11 cellular contexts compared by ENCODE assay signal in genomic region chr2:231716641-231717280, GRCh38. TPM values are rescaled to one million over a fixed set of nuclear protein-coding genes. Genes with fewer than 3 reads are reported as not detected.
A peak's percentile ranks its signal among the peaks of the same experiment; 100 is the strongest.
DNase-seq lines count a peak whose midpoint lies in the region; ATAC-seq and TF ChIP-seq lines count a peak whose summit lies in the region.
"Had no signal": no experiment of that assay in that cellular context is flagged by ENCODE, and none has a peak within 500 bp of the region (broad histone marks: within the 10 kb centered on the region; RNA-seq: fewer than 3 reads in every experiment).

No MANE protein-coding gene starts in this region.

- POLR2A ChIA-PET in AG04450 (lab: Yijun Ruan, JAX) = interaction anchor here (0.5 to 1.3 kb wide), 3 partner anchors 8 to 64 kb away, joined by 3 to 9 read pairs (median 7); partner anchors contain the start of genes PDE6D and PTMA
- POLR2A ChIA-PET in CD8-positive, alpha-beta T cell (lab: Charles Lee) = interaction anchor here (1.3 to 4.6 kb wide), 3 partner anchors 10 to 103 kb away, joined by 4 to 26 read pairs (median 8); no protein-coding TSS in a partner anchor

- H3K27ac Mint-ChIP-seq in CD8-positive, alpha-beta T cell = no peak overlapping the region

- H3K36me3 ChIP-seq in adipocyte (ENCODE audit: control insufficient read depth, insufficient read depth, low read length, severe bottlenecking) = peaks cover 12% of the 10 kb centered on the region
- peaks cover 13% of the 10 kb centered on the region for H3K36me3 ChIP-seq in CD8-positive, alpha-beta T cell (ENCODE audit: insufficient read depth, low read length)

- H3K27me3 Mint-ChIP-seq in CD8-positive, alpha-beta T cell (ENCODE audit: low read depth) = no peaks in the 10 kb centered on the region

- peak overlapping the region; percentile 62 for H3K27ac ChIP-seq in AG04450 (ENCODE audit: low read depth, low read length)
- no peak overlapping the region for H3K27ac ChIP-seq in CD8-positive, alpha-beta T cell (ENCODE audit: low read depth, low read length)

- DNase-seq in AG04450 (ENCODE audit: low read depth, low spot score) (no peak), GM12865 (ENCODE audit: low read depth) (peak; percentile 12), adipocyte (ENCODE audit: low read depth) (peak; percentile 47), kidney tubule cell (ENCODE audit: low spot score) (peak; percentile 46), NCI-H82 (lab: John Stamatoyannopoulos, UW) (no peak), NCI-H1105 (lab: John Stamatoyannopoulos, UW) (no peak)
- DNase-seq in CD8-positive, alpha-beta T cell = no peak
- DNase-seq: activated CD4-positive, alpha-beta T cell treated with anti-CD3 and anti-CD28 coated beads for 1 hour; RPMI8226; stomach had no signal

- peaks cover 30% of the 10 kb centered on the region for H3K4me1 Mint-ChIP-seq in CD8-positive, alpha-beta T cell (ENCODE audit: low read depth)

- CTCF ChIA-PET in AG04450 (lab: Charles Lee) = interaction anchor here (0.6 to 8.9 kb wide), 10 partner anchors 8 to 115 kb away, joined by 3 to 227 read pairs (median 5); no protein-coding TSS in a partner anchor
- CTCF ChIA-PET in CD8-positive, alpha-beta T cell (lab: Charles Lee) = interaction anchor here (0.5 to 12.1 kb wide), 8 partner anchors 8 to 117 kb away, joined by 3 to 783 read pairs (median 30); no protein-coding TSS in a partner anchor

- H3K4me3 ChIP-seq in AG04450 (ENCODE audit: low read depth, low read length) = no peak overlapping the region
- no peak overlapping the region for H3K4me3 ChIP-seq in GM12865 (ENCODE audit: low read depth, low read length)
- H3K4me3 ChIP-seq in adipocyte (ENCODE audit: low read length) = no peak overlapping the region
- no peak overlapping the region for H3K4me3 ChIP-seq in CD8-positive, alpha-beta T cell (ENCODE audit: low read depth, low read length)
- H3K4me3 ChIP-seq: stomach had no signal

- no peak for ATAC-seq in GM19035 (IDR thresholded peaks at IDR 0.05; ENCODE audit: unreplicated experiment)
- no peak for ATAC-seq in CD8-positive, alpha-beta T cell

- H3K27me3 ChIP-seq in AG04450 (ENCODE audit: control insufficient read depth, insufficient read depth, low read length) (no peaks in the 10 kb centered on the region), adipocyte (replicated peaks; ENCODE audit: control insufficient read depth, insufficient read depth, low read length) (no peaks in the 10 kb centered on the region)
- H3K27me3 ChIP-seq in CD8-positive, alpha-beta T cell (ENCODE audit: insufficient read depth, low read length) = no peaks in the 10 kb centered on the region
- H3K27me3 ChIP-seq: stomach had no signal

- no peak overlapping the region for H3K4me3 Mint-ChIP-seq in CD8-positive, alpha-beta T cell

- intact Hi-C loops in CD8-positive, alpha-beta T cell (cut with DNase I, micrococcal nuclease) = no loop called here

- H3K36me3 Mint-ChIP-seq in CD8-positive, alpha-beta T cell = peaks cover 16% of the 10 kb centered on the region

- no peaks in the 10 kb centered on the region for H3K9me3 Mint-ChIP-seq in CD8-positive, alpha-beta T cell

- peak overlapping the region; percentile 15 for H3K9ac ChIP-seq in adipocyte (ENCODE audit: low read length)

- H3K9me3 ChIP-seq in AG04450 (ENCODE audit: control insufficient read depth, insufficient read depth, low read length) = peaks cover 3% of the 10 kb centered on the region; the same call in 1 of the 2 replicates
- no peaks in the 10 kb centered on the region for H3K9me3 ChIP-seq in adipocyte (ENCODE audit: control insufficient read depth, low read length)
- no peaks in the 10 kb centered on the region for H3K9me3 ChIP-seq in CD8-positive, alpha-beta T cell (ENCODE audit: low read length)
- H3K9me3 ChIP-seq: stomach had no signal

- peaks cover 56% of the 10 kb centered on the region for H3K4me1 ChIP-seq in adipocyte (ENCODE audit: control insufficient read depth, insufficient read depth, low read length)
- H3K4me1 ChIP-seq in CD8-positive, alpha-beta T cell (ENCODE audit: insufficient read depth, low read length) = peaks cover 27% of the 10 kb centered on the region

- TF ChIP-seq CTCF in AG04450 (IDR thresholded peaks at IDR 0.05; ENCODE audit: low read depth, low read length) (no peak), GM12865 (IDR thresholded peaks at IDR 0.05; ENCODE audit: insufficient read depth, low read depth, low read length, missing control alignments) (no peak)
- TF ChIP-seq CTCF in CD8-positive, alpha-beta T cell (IDR thresholded peaks at IDR 0.05) = no peak

RNA-seq across cellular contexts. Expression of gene PTMA, which starts 8.4 kb away (rescaled TPM):
- 505 and 681 TPM in 2 replicates for polyA plus RNA-seq in AG04450 (2011; rRNA removed)
- polyA minus RNA-seq in AG04450 (2011; rRNA and poly(A)+ RNA removed) = 227 and 297 TPM in 2 replicates
- total RNA-seq in CD8-positive, alpha-beta T cell = 1,000 to 10,000 TPM; 1,661 to 1,675 TPM

Comparison
In these comparisons a context has a peak if more than half of its experiments do, and no peak if none do; other contexts are left out.
1. DNase-seq: peak in GM12865 (single experiment), adipocyte (single experiment) and kidney tubule cell (single experiment); none in AG04450 (single experiment), CD8-positive, alpha-beta T cell (0 of 7), NCI-H82 (single experiment) and NCI-H1105 (single experiment).